Comparison of ENCODE assay signal across 10 cellular contexts in the genomic region with DNA sequence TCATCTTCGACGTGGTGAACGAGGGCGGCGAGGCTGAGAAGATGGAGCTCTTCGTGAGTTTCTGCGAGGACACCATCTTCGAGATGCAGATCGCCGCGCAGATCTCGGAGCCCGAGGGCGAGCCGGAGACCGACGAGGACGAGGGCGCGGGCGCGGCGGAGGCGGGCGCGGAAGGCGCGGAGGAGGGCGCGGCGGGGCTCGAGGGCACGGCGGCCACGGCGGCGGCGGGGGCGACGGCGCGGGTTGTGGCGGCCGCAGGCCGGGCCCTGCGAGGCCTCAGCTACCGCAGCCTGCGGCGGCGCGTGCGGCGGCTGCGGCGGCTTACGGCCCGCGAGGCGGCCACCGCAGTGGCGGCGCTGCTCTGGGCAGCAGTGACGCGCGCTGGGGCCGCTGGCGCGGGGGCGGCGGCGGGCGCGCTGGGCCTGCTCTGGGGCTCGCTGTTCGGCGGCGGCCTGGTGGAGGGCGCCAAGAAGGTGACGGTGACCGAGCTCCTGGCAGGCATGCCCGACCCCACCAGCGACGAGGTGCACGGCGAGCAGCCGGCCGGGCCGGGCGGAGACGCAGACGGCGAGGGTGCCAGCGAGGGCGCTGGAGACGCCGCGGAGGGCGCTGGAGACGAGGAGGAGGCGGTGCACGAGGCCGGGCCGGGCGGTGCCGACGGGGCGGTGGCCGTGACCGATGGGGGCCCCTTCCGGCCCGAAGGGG.
DNase-seq lines count a peak whose midpoint lies in the region; ATAC-seq lines count a peak whose summit lies in the region.
"Had no signal": no experiment of that assay in that cellular context is flagged by ENCODE, and none has a peak within 500 bp of the region (broad histone marks: within the 10 kb centered on the region; RNA-seq: fewer than 3 reads in every experiment).

No MANE protein-coding gene starts in this region.

- DNase-seq in stimulated activated CD4-positive, alpha-beta T cell treated with anti-CD3 and anti-CD28 coated beads, Interleukin-4, amount 100 ng/mL, for 1 hour: peak; percentile 24
- no peak for DNase-seq in stimulated activated CD4-positive, alpha-beta T cell treated with anti-CD3 and anti-CD28 coated beads, Interleukin-1b, Interleukin-23, amount 100 ng/mL, for 48 hours
- DNase-seq in activated T-cell treated with anti-CD3 and anti-CD28 coated beads, Interleukin-2, amount 50 U/mL, for 48 hours: peak; percentile 43 to 50
- no peak for DNase-seq in NCI-H510A treated with DMSO at 0.1 percent for 48 hours (lab: John Stamatoyannopoulos, UW)
- DNase-seq: hippocampal formation, NCI-H446 treated with DMSO at 0.1 percent for 48 hours had no signal

- peaks cover 8% of the 10 kb centered on the region for H3K36me3 ChIP-seq in iPS-18a (ENCODE audit: control insufficient read depth, low read depth, low read length)

- ATAC-seq in HG03432 (IDR thresholded peaks at IDR 0.05; ENCODE audit: unreplicated experiment) (no peak), HG03097 (IDR thresholded peaks at IDR 0.05; ENCODE audit: low FRiP score, unreplicated experiment) (no peak), GM21381 (IDR thresholded peaks at IDR 0.05; ENCODE audit: unreplicated experiment) (no peak)

- peak overlapping the region; percentile 3 for H3K4me3 ChIP-seq in iPS-18a (ENCODE audit: low read length)

- no peaks in the 10 kb centered on the region for H3K4me1 ChIP-seq in iPS-18a (ENCODE audit: control insufficient read depth, low read depth, low read length)

- H3K9me3 ChIP-seq in iPS-18a (ENCODE audit: control insufficient read depth, low read depth, low read length): no peaks in the 10 kb centered on the region

- H3K9ac ChIP-seq in iPS-18a (ENCODE audit: low read length): no peak overlapping the region

- peaks cover 5% of the 10 kb centered on the region for H3K27me3 ChIP-seq in iPS-18a (ENCODE audit: control insufficient read depth, insufficient read depth, low read length)

- no peak overlapping the region for H3K27ac ChIP-seq in iPS-18a (ENCODE audit: low read length)

Comparison
In these comparisons a context has a peak if more than half of its experiments do, and no peak if none do; other contexts are left out.
1. DNase-seq: peak in stimulated activated CD4-positive, alpha-beta T cell treated with anti-CD3 and anti-CD28 coated beads, Interleukin-4, amount 100 ng/mL, for 1 hour (single experiment) and activated T-cell treated with anti-CD3 and anti-CD28 coated beads, Interleukin-2, amount 50 U/mL, for 48 hours (2 of 2); none in stimulated activated CD4-positive, alpha-beta T cell treated with anti-CD3 and anti-CD28 coated beads, Interleukin-1b, Interleukin-23, amount 100 ng/mL, for 48 hours (single experiment) and NCI-H510A treated with DMSO at 0.1 percent for 48 hours (single experiment).